Comparison of ENCODE assay signal across 1 cellular context in the genomic region with DNA sequence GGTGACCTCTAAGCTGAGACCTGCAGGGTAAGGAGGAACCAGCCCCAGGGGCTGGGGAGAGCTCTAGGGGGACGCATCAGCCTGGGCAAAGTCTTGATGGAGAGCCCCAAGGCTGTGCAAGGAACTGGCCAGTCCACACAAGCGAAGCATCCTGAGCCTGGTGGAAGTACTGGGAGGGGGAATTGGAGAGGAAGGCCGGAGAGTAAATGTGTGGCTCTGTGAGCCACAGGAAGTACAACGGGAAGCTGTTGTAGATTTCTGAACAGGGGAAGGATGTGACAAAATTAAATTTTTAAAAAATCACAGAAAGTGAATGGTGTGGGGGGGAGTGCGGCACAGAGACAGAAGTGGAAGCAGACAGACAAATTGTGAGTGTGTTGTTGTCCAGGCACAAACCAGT.
TF ChIP-seq lines count a peak whose summit lies in the region.

No MANE protein-coding gene starts in this region.

TF ChIP-seq in endothelial cell of umbilical vein, 7 proteins besides CTCF, POLR2A, EP300 and RAD21 (continued from another document):
- TF ChIP-seq POLR2AphosphoS5 (IDR thresholded peaks at IDR 0.05; ENCODE audit: insufficient read depth, low read depth, low read length) (no peak), JUN (IDR thresholded peaks at IDR 0.05; ENCODE audit: borderline replicate concordance, insufficient read depth, insufficient read length, low read depth) (no peak), GATA2 (IDR thresholded peaks at IDR 0.05; ENCODE audit: insufficient read depth, insufficient read length, low read depth, low read length) (no peak)
